ENCODE assay signal across 8 cellular contexts in the genomic region with DNA sequence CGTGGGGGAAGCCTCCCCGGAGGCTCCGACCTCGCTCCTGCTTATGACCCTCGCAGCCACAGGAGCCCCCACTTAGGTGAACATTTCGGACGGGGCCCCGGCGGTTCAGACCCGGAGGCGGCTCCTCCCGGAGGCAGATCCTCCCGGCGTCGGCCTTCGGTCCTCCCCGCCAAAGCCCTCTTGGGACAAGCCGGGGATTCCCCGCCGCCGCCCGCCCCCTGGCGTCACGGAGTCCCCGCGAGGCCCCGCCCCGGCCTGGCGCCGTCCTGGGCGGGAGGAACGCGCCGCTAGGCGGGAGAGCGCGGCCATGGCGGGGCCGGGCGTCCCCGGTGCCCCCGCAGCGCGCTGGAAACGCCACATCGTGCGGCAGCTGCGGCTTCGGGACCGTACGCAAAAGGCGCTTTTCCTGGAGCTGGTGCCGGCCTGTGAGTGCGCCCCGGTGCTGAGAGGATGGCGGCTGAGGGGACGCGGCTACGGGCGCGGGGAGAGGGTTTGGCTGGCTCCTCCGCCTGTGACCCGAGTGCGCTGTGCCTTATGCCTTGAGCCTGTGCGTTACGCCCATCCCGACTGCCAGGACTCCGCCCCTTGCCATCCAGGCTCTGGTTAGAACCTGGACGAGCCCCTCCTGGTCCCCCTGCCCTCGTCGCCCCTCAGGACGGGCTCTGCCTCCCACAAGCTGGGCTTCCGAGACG. TPM values are rescaled to one million over a fixed set of nuclear protein-coding genes. Genes with fewer than 3 reads are reported as not detected.
DNase-seq lines count a peak whose midpoint lies in the region; ATAC-seq, FAIRE-seq and TF ChIP-seq lines count a peak whose summit lies in the region.

A gene with protein sequence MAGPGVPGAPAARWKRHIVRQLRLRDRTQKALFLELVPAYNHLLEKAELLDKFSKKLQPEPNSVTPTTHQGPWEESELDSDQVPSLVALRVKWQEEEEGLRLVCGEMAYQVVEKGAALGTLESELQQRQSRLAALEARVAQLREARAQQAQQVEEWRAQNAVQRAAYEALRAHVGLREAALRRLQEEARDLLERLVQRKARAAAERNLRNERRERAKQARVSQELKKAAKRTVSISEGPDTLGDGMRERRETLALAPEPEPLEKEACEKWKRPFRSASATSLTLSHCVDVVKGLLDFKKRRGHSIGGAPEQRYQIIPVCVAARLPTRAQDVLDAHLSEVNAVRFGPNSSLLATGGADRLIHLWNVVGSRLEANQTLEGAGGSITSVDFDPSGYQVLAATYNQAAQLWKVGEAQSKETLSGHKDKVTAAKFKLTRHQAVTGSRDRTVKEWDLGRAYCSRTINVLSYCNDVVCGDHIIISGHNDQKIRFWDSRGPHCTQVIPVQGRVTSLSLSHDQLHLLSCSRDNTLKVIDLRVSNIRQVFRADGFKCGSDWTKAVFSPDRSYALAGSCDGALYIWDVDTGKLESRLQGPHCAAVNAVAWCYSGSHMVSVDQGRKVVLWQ (plus strand): TSS at position 273 of the 692 bp plus-strand sequence. CDS start 35 bp downstream, at position 308.

- CTCF ChIA-PET in activated CD8-positive, alpha-beta T cell treated with anti-CD3 and anti-CD28 coated beads for 36 hours (lab: Charles Lee) = interaction anchor here (1.9 to 6.5 kb wide), 5 partner anchors 14 to 328 kb away, joined by 5 to 74 read pairs (median 10); a partner anchor contains a TSS

- H3K4me3 Mint-ChIP-seq in activated CD8-positive, alpha-beta T cell treated with anti-CD3 and anti-CD28 coated beads for 36 hours = peak within 1 kb of the TSS; percentile 97

- H3K27ac Mint-ChIP-seq in activated CD8-positive, alpha-beta T cell treated with anti-CD3 and anti-CD28 coated beads for 36 hours = peak within 1 kb of the TSS; percentile 98

- H3K27me3 Mint-ChIP-seq in activated CD8-positive, alpha-beta T cell treated with anti-CD3 and anti-CD28 coated beads for 36 hours = no peaks in the 10 kb centered on the region

- H3K27me3 ChIP-seq in ectodermal cell (ENCODE audit: control insufficient read depth, insufficient read depth, low read length, poor library complexity, severe bottlenecking) = no peaks in the 10 kb centered on the region

- no peaks in the 10 kb centered on the region for H3K9me3 ChIP-seq in ectodermal cell (ENCODE audit: control insufficient read depth, low read length)

- H3K27ac ChIP-seq in C4-2B = peak within 1 kb of the TSS; percentile 91
- H3K27ac ChIP-seq in ectodermal cell (ENCODE audit: insufficient read depth, low read depth, low read length, poor library complexity, severe bottlenecking) = peak within 1 kb of the TSS; percentile 89

- DNase-seq in GM19239 (ENCODE audit: insufficient read length, low spot score) (peak; percentile 86), NCI-H82 (lab: John Stamatoyannopoulos, UW) (peak; percentile 83), lung microvascular endothelial cell (ENCODE audit: low read depth in 2 of 2) (peak; percentile 90 to 91)
- DNase-seq in activated CD8-positive, alpha-beta T cell treated with anti-CD3 and anti-CD28 coated beads for 36 hours = peak; percentile 89
- peak; percentile 80 to 86 (median 83) for DNase-seq in stimulated activated CD4-positive, alpha-beta T cell treated with anti-CD3 and anti-CD28 coated beads, TNF-alpha, amount 100 ng/mL, for 48 hours (ENCODE audit: low read depth in 3 of 3)

- POLR2A ChIA-PET in activated CD8-positive, alpha-beta T cell treated with anti-CD3 and anti-CD28 coated beads for 36 hours (lab: Charles Lee) = interaction anchor here (0.6 to 5.5 kb wide), 13 partner anchors 11 to 331 kb away, joined by 3 to 43 read pairs (median 3); a partner anchor contains a TSS

- peaks cover 6% of the 10 kb centered on the region for H3K36me3 ChIP-seq in ectodermal cell (ENCODE audit: control insufficient read depth, insufficient read depth, low read length)

- H3K4me3 ChIP-seq in ectodermal cell (ENCODE audit: insufficient read depth, low read depth, low read length) = peak within 1 kb of the TSS; percentile 70

- intact Hi-C loops in activated CD8-positive, alpha-beta T cell treated with anti-CD3 and anti-CD28 coated beads for 36 hours (cut with micrococcal nuclease) = no loop called here

- peak; percentile 67 for FAIRE-seq in GM19239 (lab: Jason Lieb, UNC)

- peaks cover 28% of the 10 kb centered on the region for H3K4me1 Mint-ChIP-seq in activated CD8-positive, alpha-beta T cell treated with anti-CD3 and anti-CD28 coated beads for 36 hours (ENCODE audit: low read depth)

- ATAC-seq in HG03442 (IDR thresholded peaks at IDR 0.05; ENCODE audit: unreplicated experiment) = peak; percentile 49
- peak; percentile 68 for ATAC-seq in activated CD8-positive, alpha-beta T cell treated with anti-CD3 and anti-CD28 coated beads for 36 hours

- peaks cover 10% of the 10 kb centered on the region for H3K4me1 ChIP-seq in ectodermal cell (ENCODE audit: control insufficient read depth, insufficient read depth, low read length)

- H3K9me3 Mint-ChIP-seq in activated CD8-positive, alpha-beta T cell treated with anti-CD3 and anti-CD28 coated beads for 36 hours = no peaks in the 10 kb centered on the region

- WGBS in ectodermal cell, 2 experiments = 0% methylated on average over 74 of the region's 74 CpGs

- TF ChIP-seq CTCF in C4-2B (conservative IDR thresholded peaks at IDR 0.05) = no peak; the same call in 1 of the 2 replicates
- no peak for TF ChIP-seq CTCF in activated CD8-positive, alpha-beta T cell treated with anti-CD3 and anti-CD28 coated beads for 36 hours (IDR thresholded peaks at IDR 0.05)

- peaks cover 53% of the 10 kb centered on the region for H3K36me3 Mint-ChIP-seq in activated CD8-positive, alpha-beta T cell treated with anti-CD3 and anti-CD28 coated beads for 36 hours (ENCODE audit: low read depth)

RNA-seq across cellular contexts. Expression of the gene that starts here (rescaled TPM):
- 10 to 100 TPM; 70.8 to 71.4 TPM for total RNA-seq in activated CD8-positive, alpha-beta T cell treated with anti-CD3 and anti-CD28 coated beads for 36 hours
- polyA plus RNA-seq in ectodermal cell (2013, experiment 1 of 4) = 31.7 TPM
- 34.1 TPM for polyA plus RNA-seq in ectodermal cell (2013, experiment 2 of 4)
- 29.8 TPM for polyA plus RNA-seq in ectodermal cell (2013, experiment 3 of 4)
- 34.4 TPM for polyA plus RNA-seq in ectodermal cell (2013, experiment 4 of 4)
- total RNA-seq in lung microvascular endothelial cell = 3.5 and 5.2 TPM in 2 replicates

Comparison
In these comparisons a context has a peak if more than half of its experiments do, and no peak if none do; other contexts are left out.
1. Peak in every context shown above with its lines: DNase-seq, ATAC-seq, H3K4me3 ChIP-seq and H3K27ac ChIP-seq.
2. RNA of the gene that starts here (total RNA-seq): 70.8 to 71.4 TPM in activated CD8-positive, alpha-beta T cell treated with anti-CD3 and anti-CD28 coated beads for 36 hours; 3.5 to 5.2 TPM in lung microvascular endothelial cell; every median in the first group is over 10 times any median in the second.